In the genomic region with DNA sequence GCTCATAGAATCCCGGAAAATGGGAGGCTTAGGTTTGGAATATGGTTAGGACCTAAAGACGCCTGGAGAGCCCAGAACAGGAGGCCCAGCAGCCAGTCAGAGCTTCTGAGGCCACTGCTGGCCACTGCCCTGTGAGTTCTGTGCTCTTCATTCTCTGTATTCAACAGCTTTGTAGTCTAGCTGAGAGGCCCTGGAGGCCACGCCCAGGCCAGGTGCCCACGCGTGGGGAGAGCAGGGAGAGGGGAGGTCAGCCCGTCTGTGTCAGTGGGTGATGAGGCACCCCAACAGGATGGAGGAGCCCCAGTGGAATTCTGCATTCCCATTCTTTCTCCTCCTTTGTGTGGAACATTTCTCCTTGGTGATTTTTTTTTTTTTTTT, we compare ENCODE assay signal across 29 cellular contexts. TPM values are rescaled to one million over a fixed set of nuclear protein-coding genes. Genes with fewer than 3 reads are reported as not detected.
"Had no signal": no experiment of that assay in that cellular context is flagged by ENCODE, and none has a peak within 500 bp of the region (broad histone marks: within the 10 kb centered on the region; RNA-seq: fewer than 3 reads in every experiment).

No MANE protein-coding gene starts in this region.

- H3K4me3 Mint-ChIP-seq: memory B cell, mesothelial cell of epicardium, naive B cell had no signal

- H3K27ac ChIP-seq: colonic mucosa, esophagus squamous epithelium, neutrophil, right lobe of liver, thyroid gland had no signal

- H3K27me3 Mint-ChIP-seq: memory B cell, naive B cell had no signal

- H3K27ac Mint-ChIP-seq: memory B cell, mesothelial cell of epicardium had no signal

- H3K9me3 Mint-ChIP-seq: immature natural killer cell, memory B cell, mesothelial cell of epicardium, naive B cell had no signal

- H3K9me3 ChIP-seq: colonic mucosa, esophagus squamous epithelium, mucosa of descending colon, neutrophil, pancreas, right lobe of liver, stomach, thyroid gland had no signal

- H3K36me3 Mint-ChIP-seq: mesothelial cell of epicardium, naive B cell had no signal

- H3K36me3 ChIP-seq: colonic mucosa, neutrophil, pancreas, thyroid gland had no signal

- DNase-seq: central memory CD4-positive, alpha-beta T cell; colonic mucosa; dermis blood vessel endothelial cell; effector memory CD4-positive, alpha-beta T cell; erythroblast; esophagus squamous epithelium; foreskin melanocyte; glutamatergic neuron; hypothalamus; immature natural killer cell; islet precursor cell; left ventricle myocardium superior; mucosa of descending colon; naive B cell; stimulated activated CD4-positive, alpha-beta T cell treated with anti-CD3 and anti-CD28 coated beads, Interleukin-12 subunit alpha, Interleukin-12 subunit beta, amount 100 ng/mL, for 4 hours; stimulated activated CD4-positive, alpha-beta T cell treated with anti-CD3 and anti-CD28 coated beads, Interleukin-1b, Interleukin-23, amount 100 ng/mL, for 48 hours; stimulated activated CD4-positive, alpha-beta T cell treated with anti-CD3 and anti-CD28 coated beads, Interleukin-4, amount 100 ng/mL, for 1 hour; stimulated activated CD8-positive, alpha-beta memory T cell treated with anti-CD3 and anti-CD28 coated beads, Interleukin-4, amount 100 ng/mL, for 48 hours; stimulated activated naive CD4-positive, alpha-beta T cell treated with Interleukin-2 at 50 U/mL for 16 hours; stomach; thyroid gland had no signal

- ATAC-seq: left ventricle myocardium superior, mucosa of descending colon, pancreas, right lobe of liver had no signal

- H3K4me3 ChIP-seq: colonic mucosa, esophagus squamous epithelium, lung, mucosa of descending colon, pancreas, right lobe of liver, smooth muscle cell, stomach, thyroid gland had no signal

- FAIRE-seq: pancreas had no signal

- H3K4me2 ChIP-seq: smooth muscle cell had no signal

- H3K4me1 ChIP-seq: colonic mucosa had no signal

- H3K27me3 ChIP-seq: colonic mucosa, esophagus squamous epithelium, neutrophil, pancreas, right lobe of liver, stomach, thyroid gland had no signal

RNA-seq across cellular contexts. Expression of a gene that starts 29.1 kb away (rescaled TPM):
- total RNA-seq: mesothelial cell of epicardium had no signal
- polyA plus RNA-seq: neural cell had no signal
